In genomic region chr15:24326499-24326898, GRCh38 we compare ENCODE assay signal across 8 cellular contexts.
A peak's percentile ranks its signal among the peaks of the same experiment; 100 is the strongest.
DNase-seq lines count a peak whose midpoint lies in the region; ATAC-seq, FAIRE-seq and TF ChIP-seq lines count a peak whose summit lies in the region.
"Not testable (repeated sequence)": the region's sequence is repeated elsewhere in the genome, so short reads cannot be mapped to it uniquely, and the experiment has no call there.

No MANE protein-coding gene starts in this region.

- intact Hi-C loops in IMR-90 (cut with micrococcal nuclease); upper lobe of right lung (cut with DNase I): not testable (repeated sequence)

- peak; percentile 38 for DNase-seq in IMR-90
- DNase-seq in astrocyte (ENCODE audit: low read depth): peak; percentile 67
- DNase-seq in chondrocyte (ENCODE audit: low spot score); trophoblast cell; upper lobe of right lung: not testable (repeated sequence)
- DNase-seq in fibroblast of pulmonary artery (ENCODE audit: low read depth): peak; percentile 1
- peak; percentile 50 for DNase-seq in islet precursor cell
- peak; percentile 12 for DNase-seq in mesenchymal stem cell

- TF ChIP-seq POLR2A in IMR-90 (IDR thresholded peaks at IDR 0.05; ENCODE audit: low read depth, low read length): not testable (repeated sequence)

- not testable (repeated sequence) for H2BK12ac ChIP-seq in mesenchymal stem cell (ENCODE audit: low read length in 2 of 2); trophoblast cell (ENCODE audit: low read length)

- not testable (repeated sequence) for H2BK15ac ChIP-seq in IMR-90 (ENCODE audit: low read depth, low read length); mesenchymal stem cell (ENCODE audit: low read depth, poor library complexity, severe bottlenecking)

- not testable (repeated sequence) for H3K56ac ChIP-seq in IMR-90 (ENCODE audit: extremely low read depth, insufficient read depth, low read length)

- H3K4me2 ChIP-seq in IMR-90 (ENCODE audit: low read depth, low read length); astrocyte (ENCODE audit: low read length); mesenchymal stem cell (ENCODE audit: low read length, poor library complexity, severe bottlenecking); trophoblast cell (ENCODE audit: low read length): not testable (repeated sequence)

- WGBS in IMR-90 (ENCODE audit: extremely low coverage in 2 of 2, insufficient read length in 1 of 2), 2 experiments: no CpG with 5 or more reads among the region's 1 CpG
- 86% methylated on average over 1 of the region's 1 CpG for WGBS in mesenchymal stem cell
- WGBS in trophoblast cell (ENCODE audit: extremely low coverage, insufficient coverage, insufficient read length): no CpG with 5 or more reads among the region's 1 CpG

- not testable (repeated sequence) for H3K4ac ChIP-seq in IMR-90 (ENCODE audit: low read depth, low read length); mesenchymal stem cell (ENCODE audit: low read depth in 1 of 2, low read length in 2 of 2); trophoblast cell (ENCODE audit: low read depth, low read length)

- not testable (repeated sequence) for H3K36me3 Mint-ChIP-seq in astrocyte (ENCODE audit: low read depth, unreplicated experiment); chondrocyte (ENCODE audit: low read depth)

- H4K12ac ChIP-seq in trophoblast cell (ENCODE audit: low read depth, low read length): not testable (repeated sequence)

- H3K9me3 Mint-ChIP-seq in astrocyte (ENCODE audit: unreplicated experiment): not testable (repeated sequence)
- peaks cover 41% of the 10 kb centered on the region for H3K9me3 Mint-ChIP-seq in chondrocyte (ENCODE audit: low read depth)

- not testable (repeated sequence) for H3K9ac ChIP-seq in IMR-90 (ENCODE audit: low read depth, low read length); astrocyte (ENCODE audit: low read length); mesenchymal stem cell (ENCODE audit: low read length); trophoblast cell (ENCODE audit: low read length)

- H4K20me1 ChIP-seq in IMR-90 (ENCODE audit: insufficient read depth, low read length); astrocyte (ENCODE audit: insufficient read depth, low read length): not testable (repeated sequence)

- H3K27ac ChIP-seq in IMR-90 (ENCODE audit: insufficient read depth, low read length); astrocyte (ENCODE audit: low read depth, low read length); mesenchymal stem cell (ENCODE audit: low read length, poor library complexity, severe bottlenecking); upper lobe of right lung: not testable (repeated sequence)
- peak overlapping the region; percentile 34 for H3K27ac ChIP-seq in trophoblast cell (ENCODE audit: low read depth, low read length)

- ATAC-seq in IMR-90 (ENCODE audit: low read depth) (peak; percentile 29; the same call in 1 of the 2 replicates), upper lobe of right lung (peak; percentile 41)

- not testable (repeated sequence) for H2BK5ac ChIP-seq in IMR-90 (ENCODE audit: low read depth, low read length, poor library complexity, severe bottlenecking); mesenchymal stem cell (ENCODE audit: low read depth, low read length, poor library complexity, severe bottlenecking); trophoblast cell (ENCODE audit: low read depth, low read length, poor library complexity)

- H2BK120ac ChIP-seq in IMR-90 (ENCODE audit: low read depth, low read length); mesenchymal stem cell (ENCODE audit: low read depth, low read length); trophoblast cell (ENCODE audit: insufficient read depth, low read length, poor library complexity): not testable (repeated sequence)

- not testable (repeated sequence) for H3K27me3 Mint-ChIP-seq in astrocyte (ENCODE audit: low read depth, unreplicated experiment); chondrocyte (ENCODE audit: low read depth)

- not testable (repeated sequence) for H2AK9ac ChIP-seq in IMR-90 (replicated peaks; ENCODE audit: low read depth, low read length, poor library complexity)

- not testable (repeated sequence) for H4K91ac ChIP-seq in IMR-90 (ENCODE audit: insufficient read depth, low read depth, low read length); mesenchymal stem cell (ENCODE audit: low read length); trophoblast cell (ENCODE audit: low read depth, low read length)

- not testable (repeated sequence) for H3K27me3 ChIP-seq in IMR-90 (ENCODE audit: control insufficient read depth, insufficient read depth, low read length); astrocyte (ENCODE audit: insufficient read depth, low read length); mesenchymal stem cell (ENCODE audit: control insufficient read depth in 1 of 2, insufficient read depth in 1 of 2, low read length in 2 of 2); trophoblast cell (ENCODE audit: insufficient read depth, low read length); upper lobe of right lung

- H2AFZ ChIP-seq in IMR-90 (replicated peaks; ENCODE audit: low read length, poor library complexity); astrocyte (ENCODE audit: low read depth, low read length); mesenchymal stem cell (ENCODE audit: low read depth, low read length); trophoblast cell (ENCODE audit: insufficient read depth, low read length, poor library complexity): not testable (repeated sequence)

- not testable (repeated sequence) for TF ChIP-seq RAD21 in IMR-90 (IDR thresholded peaks at IDR 0.05; ENCODE audit: low read length)

- H4K8ac ChIP-seq in IMR-90 (ENCODE audit: low read depth in 2 of 2, low read length in 2 of 2); mesenchymal stem cell (ENCODE audit: low read length); trophoblast cell (ENCODE audit: low read depth, low read length): not testable (repeated sequence)

- H3K27ac Mint-ChIP-seq in astrocyte (ENCODE audit: unreplicated experiment) (peak overlapping the region; percentile 28), chondrocyte (ENCODE audit: unreplicated experiment) (peak overlapping the region; percentile 60)

- in situ Hi-C loops in IMR-90 (cut with MboI; ENCODE audit: low sequenced_read_pairs): not testable (repeated sequence)

- not testable (repeated sequence) for TF ChIP-seq CTCF in IMR-90 (conservative IDR thresholded peaks at IDR 0.05; ENCODE audit: low read depth, low read length); astrocyte (IDR thresholded peaks at IDR 0.05; ENCODE audit: insufficient read depth, low read depth, low read length); chondrocyte (IDR thresholded peaks at IDR 0.05); fibroblast of pulmonary artery (IDR thresholded peaks at IDR 0.05; ENCODE audit: low read length, missing control alignments); upper lobe of right lung (IDR thresholded peaks at IDR 0.05)

- H3K4me1 Mint-ChIP-seq in astrocyte (ENCODE audit: low read depth, unreplicated experiment); chondrocyte (ENCODE audit: low read depth): not testable (repeated sequence)

- POLR2A ChIA-PET in IMR-90 (lab: Charles Lee; ENCODE audit: unreplicated experiment): not testable (repeated sequence)

- H3K4me3 Mint-ChIP-seq in astrocyte (ENCODE audit: unreplicated experiment): peak overlapping the region; percentile 13
- not testable (repeated sequence) for H3K4me3 Mint-ChIP-seq in chondrocyte (ENCODE audit: unreplicated experiment)

- H3K9me1 ChIP-seq in IMR-90 (ENCODE audit: insufficient read depth, low read length): not testable (repeated sequence)

- not testable (repeated sequence) for H2AK5ac ChIP-seq in IMR-90 (ENCODE audit: low read depth, low read length); mesenchymal stem cell (ENCODE audit: low read length, severe bottlenecking); trophoblast cell (ENCODE audit: low read length)

- H2BK20ac ChIP-seq in IMR-90 (ENCODE audit: low read depth, low read length): not testable (repeated sequence)

- FAIRE-seq in astrocyte (lab: Jason Lieb, UNC): not testable (repeated sequence)

- not testable (repeated sequence) for H3K79me2 ChIP-seq in astrocyte (ENCODE audit: insufficient read depth, low read length); trophoblast cell (ENCODE audit: control insufficient read depth, insufficient read depth, low read length, poor library complexity)

- not testable (repeated sequence) for H3K36me3 ChIP-seq in IMR-90 (ENCODE audit: control insufficient read depth, insufficient read depth, low read length); astrocyte (ENCODE audit: insufficient read depth, low read length); mesenchymal stem cell (ENCODE audit: control insufficient read depth in 1 of 2, insufficient read depth in 2 of 2, low read depth in 1 of 2, low read length in 2 of 2); trophoblast cell (ENCODE audit: control insufficient read depth in 1 of 2, insufficient read depth in 2 of 2, low read length in 2 of 2); upper lobe of right lung

- not testable (repeated sequence) for BruUV-seq in IMR-90 (replicated peaks; lab: Mats Ljungman, UMichigan)

- H4K5ac ChIP-seq in IMR-90 (ENCODE audit: low read depth, low read length): not testable (repeated sequence)

- not testable (repeated sequence) for H3K4me3 ChIP-seq in IMR-90 (ENCODE audit: insufficient read depth, low read depth, low read length); astrocyte (ENCODE audit: insufficient read depth, low read depth, low read length); fibroblast of pulmonary artery (replicated peaks; ENCODE audit: low read depth, low read length); mesenchymal stem cell (ENCODE audit: insufficient read depth in 1 of 2, low read depth in 1 of 2, low read length in 2 of 2); trophoblast cell (ENCODE audit: low read depth, low read length); upper lobe of right lung

- not testable (repeated sequence) for H3K18ac ChIP-seq in IMR-90 (ENCODE audit: low read depth, low read length); mesenchymal stem cell (ENCODE audit: low read depth in 1 of 2, low read length in 2 of 2); trophoblast cell (ENCODE audit: low read length)

- CTCF ChIA-PET in IMR-90 (lab: Yijun Ruan, JAX): not testable (repeated sequence)

- H3K23ac ChIP-seq in IMR-90 (ENCODE audit: low read depth, low read length); mesenchymal stem cell (ENCODE audit: low read length in 2 of 2); trophoblast cell (ENCODE audit: low read length): not testable (repeated sequence)

- H3K9me3 ChIP-seq in IMR-90 (ENCODE audit: control insufficient read depth, insufficient read depth, low read length); astrocyte (ENCODE audit: insufficient read depth, low read depth, low read length); mesenchymal stem cell (ENCODE audit: control insufficient read depth, low read length); trophoblast cell (ENCODE audit: insufficient read depth, low read depth, low read length); upper lobe of right lung: not testable (repeated sequence)

- H3K79me1 ChIP-seq in IMR-90 (ENCODE audit: low read depth in 1 of 2, low read length in 2 of 2); mesenchymal stem cell (replicated peaks; ENCODE audit: low read length, poor library complexity, severe bottlenecking); trophoblast cell (ENCODE audit: low read length): not testable (repeated sequence)

- dilution Hi-C loops in IMR-90 (cut with HindIII; ENCODE audit: low sequenced_read_pairs, unreplicated experiment): not testable (repeated sequence)

- not testable (repeated sequence) for H3K14ac ChIP-seq in IMR-90 (replicated peaks; ENCODE audit: low read depth, low read length); mesenchymal stem cell (ENCODE audit: low read length in 2 of 2); trophoblast cell (ENCODE audit: low read length)

- H3K4me1 ChIP-seq in IMR-90 (ENCODE audit: control insufficient read depth, insufficient read depth, low read length); astrocyte (ENCODE audit: insufficient read depth, low read length); mesenchymal stem cell (ENCODE audit: control insufficient read depth, insufficient read depth, low read depth, low read length); trophoblast cell (ENCODE audit: control insufficient read depth in 1 of 2, insufficient read depth in 2 of 2, low read length in 2 of 2); upper lobe of right lung: not testable (repeated sequence)
